Comparison of ENCODE assay signal across 8 cellular contexts in genomic region chr10:3172081-3172445, GRCh38. TPM values are rescaled to one million over a fixed set of nuclear protein-coding genes. Genes with fewer than 3 reads are reported as not detected.
DNase-seq lines count a peak whose midpoint lies in the region; ATAC-seq and TF ChIP-seq lines count a peak whose summit lies in the region.

No MANE protein-coding gene starts in this region.

- H3K4me1 ChIP-seq in ovary (ENCODE audit: insufficient read depth) = peaks cover 8% of the 10 kb centered on the region

- peak overlapping the region; percentile 90 for H3K4me3 ChIP-seq in ovary

- DNase-seq in CD1c-positive myeloid dendritic cell (ENCODE audit: extremely low spot score) = peak; percentile 82
- peak in 1 of 2 donors; percentile 58 for DNase-seq in activated T-cell treated with anti-CD3 and anti-CD28 coated beads, Interleukin-2, amount 50 U/mL, for 72 hours
- peak; percentile 35 for DNase-seq in foreskin melanocyte
- peak in 1 of 5 donors; percentile 55 for DNase-seq in ovary
- no peak for DNase-seq in posterior cingulate gyrus
- DNase-seq in T1000 (lab: John Stamatoyannopoulos, UW) = no peak

- peak; percentile 0 for ATAC-seq in HG03460 (IDR thresholded peaks at IDR 0.05; ENCODE audit: unreplicated experiment)
- peak; percentile 5 to 10 for ATAC-seq in activated T-cell treated with anti-CD3 and anti-CD28 coated beads, Interleukin-2, amount 50 U/mL, for 72 hours (replicated peaks in 1 of 2)
- no peak for ATAC-seq in HG03025 (IDR thresholded peaks at IDR 0.05; ENCODE audit: low FRiP score, unreplicated experiment)

- TF ChIP-seq EP300 in ovary (IDR thresholded peaks at IDR 0.05) = no peak

- no peaks in the 10 kb centered on the region for H3K9me3 ChIP-seq in ovary

- H3K27ac Mint-ChIP-seq in activated T-cell treated with anti-CD3 and anti-CD28 coated beads, Interleukin-2, amount 50 U/mL, for 72 hours = peak overlapping the region; percentile 88

- peaks cover 11 to 12% of the 10 kb centered on the region in 2 donors for H3K36me3 Mint-ChIP-seq in activated T-cell treated with anti-CD3 and anti-CD28 coated beads, Interleukin-2, amount 50 U/mL, for 72 hours (ENCODE audit: insufficient read depth in 2 of 2)

- peaks cover 0 to 2% of the 10 kb centered on the region in 2 donors for H3K9me3 Mint-ChIP-seq in activated T-cell treated with anti-CD3 and anti-CD28 coated beads, Interleukin-2, amount 50 U/mL, for 72 hours

- no peaks in the 10 kb centered on the region for H3K27me3 ChIP-seq in ovary

- TF ChIP-seq CTCF in ovary (IDR thresholded peaks at IDR 0.05) = no peak

- intact Hi-C loops in ovary (cut with DNase I) = no loop called here
- intact Hi-C loops in posterior cingulate gyrus (cut with DNase I) = no loop called here

- peak overlapping the region; percentile 38 to 75 for H3K27ac ChIP-seq in ovary

- H3K27me3 Mint-ChIP-seq in activated T-cell treated with anti-CD3 and anti-CD28 coated beads, Interleukin-2, amount 50 U/mL, for 72 hours (ENCODE audit: low read depth) = peaks cover 20% of the 10 kb centered on the region

- H3K4me1 Mint-ChIP-seq in activated T-cell treated with anti-CD3 and anti-CD28 coated beads, Interleukin-2, amount 50 U/mL, for 72 hours (ENCODE audit: low read depth) = peaks cover 25% of the 10 kb centered on the region

- H3K4me3 Mint-ChIP-seq in activated T-cell treated with anti-CD3 and anti-CD28 coated beads, Interleukin-2, amount 50 U/mL, for 72 hours = peak overlapping the region; percentile 68 to 89

- 0 to 1% (median 1%) methylated on average over 21 of the region's 21 CpGs for WGBS in ovary, 3 donors

- H3K36me3 ChIP-seq in ovary = no peaks in the 10 kb centered on the region

- no peak for TF ChIP-seq POLR2A in ovary (IDR thresholded peaks at IDR 0.05)

RNA-seq across cellular contexts. Expression of gene PITRM1, which starts 0.5 kb away (rescaled TPM):
- total RNA-seq in activated T-cell treated with anti-CD3 and anti-CD28 coated beads, Interleukin-2, amount 50 U/mL, for 72 hours = 10 to 100 TPM; 76.7 to 79.9 TPM
- total RNA-seq in ovary = 10 to 100 TPM; 46.6 to 95.8 (median 73.7) TPM
- polyA plus RNA-seq in ovary = 100 to 1,000 TPM in 1 of 2 donors, 10 to 100 TPM in 1; 50.1 to 107 TPM

Comparison
In these comparisons a context has a peak if more than half of its experiments do, and no peak if none do; other contexts are left out.
1. DNase-seq: peak in CD1c-positive myeloid dendritic cell (single experiment) and foreskin melanocyte (single experiment); none in posterior cingulate gyrus (0 of 10) and T1000 (single experiment).